In the genomic region with DNA sequence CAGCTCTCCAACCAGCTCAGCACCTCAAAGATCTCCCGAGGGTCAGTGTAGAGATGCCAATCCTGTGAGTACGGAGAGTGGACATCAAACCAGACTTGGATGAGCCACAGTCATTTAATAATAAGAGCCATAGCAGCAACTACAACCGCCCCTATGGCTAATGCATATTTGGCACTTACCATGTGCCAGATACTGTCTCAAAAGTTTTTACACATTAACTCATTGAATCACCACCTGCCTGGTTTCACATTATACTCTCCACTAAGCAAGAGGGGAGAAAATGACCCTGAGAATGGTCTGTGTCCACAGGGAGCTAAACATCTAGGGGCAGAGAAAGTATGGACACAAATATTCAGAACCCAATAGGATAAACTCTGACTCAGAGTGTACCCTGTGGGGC, we compare ENCODE assay signal across 15 cellular contexts. TPM values are rescaled to one million over a fixed set of nuclear protein-coding genes. Genes with fewer than 3 reads are reported as not detected.
A peak's percentile ranks its signal among the peaks of the same experiment; 100 is the strongest.
DNase-seq lines count a peak whose midpoint lies in the region; ATAC-seq lines count a peak whose summit lies in the region.
"Had no signal": no experiment of that assay in that cellular context is flagged by ENCODE, and none has a peak within 500 bp of the region (broad histone marks: within the 10 kb centered on the region; RNA-seq: fewer than 3 reads in every experiment).

No MANE protein-coding gene starts in this region.

- peak overlapping the region; percentile 17 for H3K27ac ChIP-seq in CD4-positive, alpha-beta memory T cell (ENCODE audit: low read depth, low read length)
- H3K27ac ChIP-seq: epithelial cell of prostate had no signal

- peak overlapping the region; percentile 20 to 96 (median 82) for H3K27ac Mint-ChIP-seq in CD4-positive, alpha-beta memory T cell
- peak overlapping the region; percentile 46 to 92 (median 69) for H3K27ac Mint-ChIP-seq in IgD-negative memory B cell
- H3K27ac Mint-ChIP-seq in natural killer cell treated with Interleukin-12 subunit alpha and Interleukin-12 subunit beta and Interleukin-15 and Interleukin-18, amount 100 ng/mL, for 72 hours: peak overlapping the region; percentile 19 to 61

- H3K9me3 Mint-ChIP-seq in CD4-positive, alpha-beta memory T cell: no peaks in the 10 kb centered on the region
- H3K9me3 Mint-ChIP-seq in IgD-negative memory B cell: no peaks in the 10 kb centered on the region
- no peaks in the 10 kb centered on the region for H3K9me3 Mint-ChIP-seq in natural killer cell treated with Interleukin-12 subunit alpha and Interleukin-12 subunit beta and Interleukin-15 and Interleukin-18, amount 100 ng/mL, for 72 hours

- H3K27me3 ChIP-seq in CD4-positive, alpha-beta memory T cell (ENCODE audit: insufficient read depth, low read length): no peaks in the 10 kb centered on the region
- H3K27me3 ChIP-seq in adipocyte (replicated peaks; ENCODE audit: control insufficient read depth, insufficient read depth, low read length): no peaks in the 10 kb centered on the region

- H3K36me3 Mint-ChIP-seq in CD4-positive, alpha-beta memory T cell: peaks cover 15 to 61% of the 10 kb centered on the region in 2 donors
- H3K36me3 Mint-ChIP-seq in IgD-negative memory B cell: peaks cover 1% of the 10 kb centered on the region
- H3K36me3 Mint-ChIP-seq in natural killer cell treated with Interleukin-12 subunit alpha and Interleukin-12 subunit beta and Interleukin-15 and Interleukin-18, amount 100 ng/mL, for 72 hours: peaks cover 14% of the 10 kb centered on the region

- CTCF ChIA-PET in CD4-positive, alpha-beta memory T cell (lab: Charles Lee; ENCODE audit: partially characterized antibody): interaction anchor here (0.7 to 9.8 kb wide), 9 partner anchors 8 to 124 kb away, joined by 3 to 253 read pairs (median 30); a partner anchor contains a TSS

- POLR2A ChIA-PET in CD4-positive, alpha-beta memory T cell (lab: Charles Lee; ENCODE audit: partially characterized antibody): interaction anchor here (1.8 to 9.5 kb wide), 6 partner anchors 12 to 121 kb away, joined by 7 to 424 read pairs (median 58); a partner anchor contains a TSS

- peaks cover 36% of the 10 kb centered on the region for H3K36me3 ChIP-seq in CD4-positive, alpha-beta memory T cell (ENCODE audit: insufficient read depth, low read length)
- peaks cover 28% of the 10 kb centered on the region for H3K36me3 ChIP-seq in adipocyte (ENCODE audit: control insufficient read depth, insufficient read depth, low read length, severe bottlenecking)

- intact Hi-C loops in CD4-positive, alpha-beta memory T cell (cut with micrococcal nuclease): no loop called here

- H3K4me3 Mint-ChIP-seq in CD4-positive, alpha-beta memory T cell: peak overlapping the region in 6 of 8 donors; percentile 18 to 90 (median 48)
- peak overlapping the region in 2 of 4 donors; percentile 47 to 70 for H3K4me3 Mint-ChIP-seq in IgD-negative memory B cell
- H3K4me3 Mint-ChIP-seq in natural killer cell treated with Interleukin-12 subunit alpha and Interleukin-12 subunit beta and Interleukin-15 and Interleukin-18, amount 100 ng/mL, for 72 hours: peak overlapping the region; percentile 85

- peaks cover 26 to 63% (median 43%) of the 10 kb centered on the region in 4 donors for H3K4me1 Mint-ChIP-seq in CD4-positive, alpha-beta memory T cell
- H3K4me1 Mint-ChIP-seq in IgD-negative memory B cell: peaks cover 16 to 36% (median 26%) of the 10 kb centered on the region in 3 donors
- peaks cover 34 to 41% of the 10 kb centered on the region in 2 donors for H3K4me1 Mint-ChIP-seq in natural killer cell treated with Interleukin-12 subunit alpha and Interleukin-12 subunit beta and Interleukin-15 and Interleukin-18, amount 100 ng/mL, for 72 hours (ENCODE audit: low read depth in 2 of 2)

- no peak for DNase-seq in CD4-positive, alpha-beta memory T cell
- DNase-seq in adipocyte (ENCODE audit: low read depth) (no peak), retina (no peak), germinal center (ENCODE audit: low spot score) (no peak)
- DNase-seq in natural killer cell treated with Interleukin-12 subunit alpha and Interleukin-12 subunit beta and Interleukin-15 and Interleukin-18, amount 100 ng/mL, for 72 hours (ENCODE audit: low spot score): no peak
- DNase-seq: activated CD4-positive, alpha-beta T cell treated with anti-CD3 and anti-CD28 coated beads for 4 hours; cerebellar nuclear complex; midbrain; NCI-H82; stimulated activated CD4-positive, alpha-beta T cell treated with anti-CD3 and anti-CD28 coated beads, Interleukin-12 subunit alpha, Interleukin-12 subunit beta, amount 100 ng/mL, for 4 hours had no signal

- no peak for ATAC-seq in natural killer cell treated with Interleukin-12 subunit alpha and Interleukin-12 subunit beta and Interleukin-15 and Interleukin-18, amount 100 ng/mL, for 72 hours
- no peak for ATAC-seq in HG02973 (IDR thresholded peaks at IDR 0.05; ENCODE audit: unreplicated experiment)
- ATAC-seq: GM12878 had no signal

- peaks cover 38% of the 10 kb centered on the region for H3K4me1 ChIP-seq in CD4-positive, alpha-beta memory T cell (ENCODE audit: insufficient read depth, low read length)
- peaks cover 42% of the 10 kb centered on the region for H3K4me1 ChIP-seq in adipocyte (ENCODE audit: control insufficient read depth, insufficient read depth, low read length)

- no peaks in the 10 kb centered on the region for H3K9me3 ChIP-seq in CD4-positive, alpha-beta memory T cell (ENCODE audit: control insufficient read depth in 1 of 2, low read length in 2 of 2)
- H3K9me3 ChIP-seq in adipocyte (ENCODE audit: control insufficient read depth, low read length): no peaks in the 10 kb centered on the region
- H3K9me3 ChIP-seq: HAP-1 had no signal

- H3K4me3 ChIP-seq in CD4-positive, alpha-beta memory T cell (ENCODE audit: low read length in 2 of 2): no peak overlapping the region
- no peak overlapping the region for H3K4me3 ChIP-seq in adipocyte (ENCODE audit: low read length)
- H3K4me3 ChIP-seq: GM12878, HAP-1 had no signal

- no peaks in the 10 kb centered on the region for H3K27me3 Mint-ChIP-seq in CD4-positive, alpha-beta memory T cell
- H3K27me3 Mint-ChIP-seq in IgD-negative memory B cell: no peaks in the 10 kb centered on the region
- no peaks in the 10 kb centered on the region for H3K27me3 Mint-ChIP-seq in natural killer cell treated with Interleukin-12 subunit alpha and Interleukin-12 subunit beta and Interleukin-15 and Interleukin-18, amount 100 ng/mL, for 72 hours

- H3K9ac ChIP-seq in adipocyte (ENCODE audit: low read length): peak overlapping the region; percentile 16

RNA-seq across cellular contexts. Expression of a gene that starts 2.6 kb away (rescaled TPM):
- total RNA-seq in CD4-positive, alpha-beta memory T cell: 10 to 100 TPM; 79.3 to 83.3 TPM
- 10 to 100 TPM; 76.5 to 82.2 TPM for polyA plus RNA-seq in CD4-positive, alpha-beta memory T cell
- polyA plus RNA-seq in IgD-negative memory B cell: 151 TPM
- total RNA-seq in natural killer cell treated with Interleukin-12 subunit alpha and Interleukin-12 subunit beta and Interleukin-15 and Interleukin-18, amount 100 ng/mL, for 72 hours: 10 to 100 TPM; 60.8 to 68.5 TPM

RNA-seq across cellular contexts. Expression of a gene that starts 3.9 kb away (rescaled TPM):
- total RNA-seq in CD4-positive, alpha-beta memory T cell: 100 to 1,000 TPM; 123 to 128 TPM
- 10 to 100 TPM; 76.5 to 82.2 TPM for polyA plus RNA-seq in CD4-positive, alpha-beta memory T cell
- polyA plus RNA-seq in IgD-negative memory B cell: 55.6 TPM
- 10 to 100 TPM; 69.3 to 79.8 TPM for total RNA-seq in natural killer cell treated with Interleukin-12 subunit alpha and Interleukin-12 subunit beta and Interleukin-15 and Interleukin-18, amount 100 ng/mL, for 72 hours

RNA-seq across cellular contexts. Expression of a gene that starts 4.3 kb away (rescaled TPM):
- total RNA-seq in CD4-positive, alpha-beta memory T cell: 10 to 100 TPM; 11.8 to 12.1 TPM
- polyA plus RNA-seq in CD4-positive, alpha-beta memory T cell: not detected
- polyA plus RNA-seq in IgD-negative memory B cell: 0.63 TPM
- total RNA-seq in natural killer cell treated with Interleukin-12 subunit alpha and Interleukin-12 subunit beta and Interleukin-15 and Interleukin-18, amount 100 ng/mL, for 72 hours: 1 to 10 TPM; 2.4 to 3.3 TPM

RNA-seq across cellular contexts. Expression of a gene that starts 13.5 kb away (rescaled TPM):
- 10 to 100 TPM; 14.1 to 15.5 TPM for total RNA-seq in CD4-positive, alpha-beta memory T cell
- 10 to 100 TPM; 25.5 to 27.5 TPM for polyA plus RNA-seq in CD4-positive, alpha-beta memory T cell
- polyA plus RNA-seq in IgD-negative memory B cell: 22.9 TPM
- total RNA-seq in natural killer cell treated with Interleukin-12 subunit alpha and Interleukin-12 subunit beta and Interleukin-15 and Interleukin-18, amount 100 ng/mL, for 72 hours: 10 to 100 TPM; 17.9 to 18.8 TPM

RNA-seq across cellular contexts. Expression of a gene that starts 32.4 kb away (rescaled TPM):
- 10 to 100 TPM; 73.3 to 79.8 TPM for total RNA-seq in CD4-positive, alpha-beta memory T cell
- 10 to 100 TPM; 76.3 to 81.5 TPM for polyA plus RNA-seq in CD4-positive, alpha-beta memory T cell
- 64.8 TPM for polyA plus RNA-seq in IgD-negative memory B cell
- total RNA-seq in natural killer cell treated with Interleukin-12 subunit alpha and Interleukin-12 subunit beta and Interleukin-15 and Interleukin-18, amount 100 ng/mL, for 72 hours: 10 to 100 TPM; 40.4 to 51.8 TPM
